1 cellular context compared by ENCODE assay signal in the genomic region with DNA sequence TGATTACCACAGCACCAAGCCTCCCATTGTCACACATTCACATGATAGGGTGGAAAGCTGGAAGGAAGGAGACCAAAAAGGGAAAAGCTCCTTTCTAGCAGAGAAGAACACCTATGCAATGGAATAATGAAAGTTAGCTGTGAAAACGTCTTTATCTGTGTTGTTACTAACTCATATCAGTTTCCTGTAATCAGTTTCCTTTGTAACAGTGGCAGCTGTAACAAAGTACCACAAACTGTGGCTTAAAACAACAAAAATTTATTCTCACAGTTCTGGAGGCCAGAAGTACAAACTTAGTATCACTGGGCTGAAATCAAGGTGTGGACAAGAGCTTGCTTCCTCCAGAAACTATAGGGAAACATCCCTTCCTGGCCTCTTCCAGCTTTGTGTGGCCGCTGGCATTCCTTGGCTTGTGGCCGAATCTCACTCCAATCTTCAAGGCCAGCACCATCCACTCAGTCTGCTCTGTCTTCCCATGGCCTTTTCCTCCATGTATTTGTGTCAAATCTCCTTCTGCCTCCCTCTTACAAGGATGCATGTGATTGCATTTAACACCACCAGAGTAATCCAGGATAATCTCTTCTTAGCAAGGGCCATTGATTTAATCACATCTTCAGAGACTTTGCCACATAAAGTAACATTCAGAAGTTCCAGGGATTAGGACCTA.
TF ChIP-seq lines count a peak whose summit lies in the region.

No MANE protein-coding gene starts in this region.

TF ChIP-seq in GM12878, 131 proteins besides CTCF, POLR2A, EP300 and RAD21:
- no peak for TF ChIP-seq CBX5 (IDR thresholded peaks at IDR 0.05; ENCODE audit: low read depth)
- TF ChIP-seq, protein P1, sequence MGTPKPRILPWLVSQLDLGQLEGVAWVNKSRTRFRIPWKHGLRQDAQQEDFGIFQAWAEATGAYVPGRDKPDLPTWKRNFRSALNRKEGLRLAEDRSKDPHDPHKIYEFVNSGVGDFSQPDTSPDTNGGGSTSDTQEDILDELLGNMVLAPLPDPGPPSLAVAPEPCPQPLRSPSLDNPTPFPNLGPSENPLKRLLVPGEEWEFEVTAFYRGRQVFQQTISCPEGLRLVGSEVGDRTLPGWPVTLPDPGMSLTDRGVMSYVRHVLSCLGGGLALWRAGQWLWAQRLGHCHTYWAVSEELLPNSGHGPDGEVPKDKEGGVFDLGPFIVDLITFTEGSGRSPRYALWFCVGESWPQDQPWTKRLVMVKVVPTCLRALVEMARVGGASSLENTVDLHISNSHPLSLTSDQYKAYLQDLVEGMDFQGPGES (IDR thresholded peaks at IDR 0.05), result no peak
- TF ChIP-seq CREM (IDR thresholded peaks at IDR 0.05; ENCODE audit: low read depth), result no peak
- TF ChIP-seq HCFC1 (IDR thresholded peaks at IDR 0.05; ENCODE audit: low read length), result no peak
- TF ChIP-seq RAD51 (IDR thresholded peaks at IDR 0.05), result no peak
- no peak for TF ChIP-seq PAX8 (IDR thresholded peaks at IDR 0.05)
- TF ChIP-seq GABPA (IDR thresholded peaks at IDR 0.05; ENCODE audit: low read depth), result no peak
- TF ChIP-seq, protein P2, sequence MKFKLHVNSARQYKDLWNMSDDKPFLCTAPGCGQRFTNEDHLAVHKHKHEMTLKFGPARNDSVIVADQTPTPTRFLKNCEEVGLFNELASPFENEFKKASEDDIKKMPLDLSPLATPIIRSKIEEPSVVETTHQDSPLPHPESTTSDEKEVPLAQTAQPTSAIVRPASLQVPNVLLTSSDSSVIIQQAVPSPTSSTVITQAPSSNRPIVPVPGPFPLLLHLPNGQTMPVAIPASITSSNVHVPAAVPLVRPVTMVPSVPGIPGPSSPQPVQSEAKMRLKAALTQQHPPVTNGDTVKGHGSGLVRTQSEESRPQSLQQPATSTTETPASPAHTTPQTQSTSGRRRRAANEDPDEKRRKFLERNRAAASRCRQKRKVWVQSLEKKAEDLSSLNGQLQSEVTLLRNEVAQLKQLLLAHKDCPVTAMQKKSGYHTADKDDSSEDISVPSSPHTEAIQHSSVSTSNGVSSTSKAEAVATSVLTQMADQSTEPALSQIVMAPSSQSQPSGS (IDR thresholded peaks at IDR 0.05; ENCODE audit: low read length), result no peak
- TF ChIP-seq, protein P3, sequence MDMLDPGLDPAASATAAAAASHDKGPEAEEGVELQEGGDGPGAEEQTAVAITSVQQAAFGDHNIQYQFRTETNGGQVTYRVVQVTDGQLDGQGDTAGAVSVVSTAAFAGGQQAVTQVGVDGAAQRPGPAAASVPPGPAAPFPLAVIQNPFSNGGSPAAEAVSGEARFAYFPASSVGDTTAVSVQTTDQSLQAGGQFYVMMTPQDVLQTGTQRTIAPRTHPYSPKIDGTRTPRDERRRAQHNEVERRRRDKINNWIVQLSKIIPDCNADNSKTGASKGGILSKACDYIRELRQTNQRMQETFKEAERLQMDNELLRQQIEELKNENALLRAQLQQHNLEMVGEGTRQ (IDR thresholded peaks at IDR 0.05; ENCODE audit: borderline replicate concordance, low read depth, low read length), result no peak
- no peak for TF ChIP-seq ZNF622 (IDR thresholded peaks at IDR 0.05)
- no peak for TF ChIP-seq NR2F1 (conservative IDR thresholded peaks at IDR 0.05)
